9 cellular contexts compared by ENCODE assay signal in genomic region chr3:128053614-128054013, GRCh38. TPM values are rescaled to one million over a fixed set of nuclear protein-coding genes. Genes with fewer than 3 reads are reported as not detected.
DNase-seq lines count a peak whose midpoint lies in the region; ATAC-seq and TF ChIP-seq lines count a peak whose summit lies in the region.
"Had no signal": no experiment of that assay in that cellular context is flagged by ENCODE, and none has a peak within 500 bp of the region (broad histone marks: within the 10 kb centered on the region; RNA-seq: fewer than 3 reads in every experiment).

No MANE protein-coding gene starts in this region.

- WGBS in esophagus muscularis mucosa: 71% methylated on average over 6 of the region's 6 CpGs
- 59% methylated on average over 6 of the region's 6 CpGs for WGBS in prostate gland

- DNase-seq in GM06990 (ENCODE audit: extremely low read depth, insufficient read length) (no peak), RKO (ENCODE audit: low spot score) (peak; percentile 28), esophagus muscularis mucosa (ENCODE audit: extremely low spot score) (no peak), prostate gland (ENCODE audit: low spot score) (no peak), NCI-H146 (lab: John Stamatoyannopoulos, UW) (no peak), HT-29 (ENCODE audit: low spot score) (no peak), dedifferentiated amniotic fluid mesenchymal stem cell (ENCODE audit: extremely low spot score) (no peak), mucosa of descending colon (no peak)
- DNase-seq: amygdala had no signal

- no peak for TF ChIP-seq EP300 in esophagus muscularis mucosa (IDR thresholded peaks at IDR 0.05)

- H3K36me3 ChIP-seq in GM06990 (ENCODE audit: control insufficient read depth, insufficient read depth, low read length): peaks cover 18% of the 10 kb centered on the region
- peaks cover 14 to 44% (median 31%) of the 10 kb centered on the region in 4 donors for H3K36me3 ChIP-seq in esophagus muscularis mucosa
- peaks cover 0 to 3% of the 10 kb centered on the region in 2 donors for H3K36me3 ChIP-seq in prostate gland
- peaks cover 5% of the 10 kb centered on the region for H3K36me3 ChIP-seq in mucosa of descending colon (ENCODE audit: low read depth)

- no peaks in the 10 kb centered on the region for H3K9me3 ChIP-seq in esophagus muscularis mucosa
- H3K9me3 ChIP-seq in prostate gland: no peaks in the 10 kb centered on the region
- H3K9me3 ChIP-seq in mucosa of descending colon: no peaks in the 10 kb centered on the region

- intact Hi-C loops in esophagus muscularis mucosa (cut with DNase I): loop anchor here (10.0 kb wide), 1 partner anchor 379 kb away; the partner anchor contains the start of gene ABTB1
- intact Hi-C loops in prostate gland (cut with DNase I): loop anchor here (10.0 kb wide), 1 partner anchor 379 kb away; the partner anchor contains the start of gene ABTB1
- intact Hi-C loops in mucosa of descending colon (cut with DNase I, micrococcal nuclease): no loop called here

- no peaks in the 10 kb centered on the region for H3K27me3 ChIP-seq in GM06990 (replicated peaks; ENCODE audit: control insufficient read depth, insufficient read depth, low read length)
- no peaks in the 10 kb centered on the region for H3K27me3 ChIP-seq in esophagus muscularis mucosa
- no peaks in the 10 kb centered on the region for H3K27me3 ChIP-seq in prostate gland (replicated peaks; ENCODE audit: insufficient read depth)

- no peak for TF ChIP-seq CTCF in GM06990 (IDR thresholded peaks at IDR 0.05; ENCODE audit: insufficient read depth, low read length, poor library complexity, severe bottlenecking)
- no peak for TF ChIP-seq CTCF in esophagus muscularis mucosa (IDR thresholded peaks at IDR 0.05)
- TF ChIP-seq CTCF in prostate gland (IDR thresholded peaks at IDR 0.05): no peak
- TF ChIP-seq CTCF in mucosa of descending colon (IDR thresholded peaks at IDR 0.05): no peak

- ATAC-seq in mucosa of descending colon: no peak

- H3K27ac ChIP-seq in esophagus muscularis mucosa (replicated peaks in 1 of 4) (peak overlapping the region in 1 of 4 donors; percentile 93), prostate gland (peak overlapping the region in 1 of 2 donors; percentile 82)

- H3K4me1 ChIP-seq in esophagus muscularis mucosa: peaks cover 37 to 40% (median 38%) of the 10 kb centered on the region in 4 donors
- H3K4me1 ChIP-seq in prostate gland (replicated peaks): peaks cover 6% of the 10 kb centered on the region
- peaks cover 22% of the 10 kb centered on the region for H3K4me1 ChIP-seq in mucosa of descending colon (ENCODE audit: low read depth)

- TF ChIP-seq POLR2A in esophagus muscularis mucosa (IDR thresholded peaks at IDR 0.05; ENCODE audit: low read depth): no peak
- TF ChIP-seq POLR2A in prostate gland (IDR thresholded peaks at IDR 0.05): no peak

- H3K4me3 ChIP-seq in GM06990 (replicated peaks; ENCODE audit: low read depth, low read length) (peak overlapping the region; percentile 99), esophagus muscularis mucosa (peak overlapping the region; percentile 95 to 99 (median 98)), prostate gland (peak overlapping the region; percentile 89 to 92), mucosa of descending colon (no peak overlapping the region)

RNA-seq across cellular contexts. Expression of gene SEC61A1, which starts 1.4 kb away (rescaled TPM):
- total RNA-seq in esophagus muscularis mucosa (100 to 1,000 TPM in 1 of 4 donors, 10 to 100 TPM in 3; 67.7 to 110 (median 89.6) TPM), prostate gland (100 to 1,000 TPM; 166 to 195 TPM), mucosa of descending colon (100 to 1,000 TPM; 111 to 159 (median 116) TPM)
- 248 and 249 TPM in 2 replicates for total RNA-seq in HT-29 (2014; rRNA removed; shearing (Covaris generic))

Comparison
In these comparisons a context has a peak if more than half of its experiments do, and no peak if none do; other contexts are left out.
1. intact Hi-C loops: an anchor here in esophagus muscularis mucosa (10.0 kb wide) and prostate gland (10.0 kb wide); none called in mucosa of descending colon.